ENCODE assay signal across 23 cellular contexts in the genomic region with DNA sequence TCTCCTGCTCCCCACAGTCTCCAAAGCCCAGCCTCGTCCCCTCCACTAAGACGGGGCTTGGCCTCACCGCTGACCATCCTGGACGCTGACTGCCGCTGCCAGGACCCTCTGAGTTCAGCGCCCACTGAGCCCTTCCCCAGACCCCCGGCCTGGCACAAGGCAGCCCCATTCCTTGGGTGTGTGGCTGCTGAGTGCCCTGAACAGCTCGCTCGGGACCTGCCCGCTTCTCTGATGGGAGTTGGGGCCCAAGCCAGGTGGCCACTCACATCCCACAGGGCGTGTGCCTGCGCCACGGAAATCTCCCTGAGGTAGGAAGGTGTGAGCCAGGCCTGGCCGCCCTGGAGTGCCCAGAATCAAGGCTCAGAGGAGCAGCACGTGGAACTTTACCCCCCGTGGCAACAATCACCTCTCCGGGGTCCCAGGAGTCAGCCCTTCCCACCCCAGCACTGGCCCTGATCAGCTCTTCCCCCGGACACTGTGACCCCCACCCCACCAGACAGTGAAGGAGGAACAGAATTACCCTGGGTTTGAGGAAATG.
"Had no signal": no experiment of that assay in that cellular context is flagged by ENCODE, and none has a peak within 500 bp of the region (broad histone marks: within the 10 kb centered on the region; RNA-seq: fewer than 3 reads in every experiment).

No MANE protein-coding gene starts in this region.

- DNase-seq: activated CD4-positive, alpha-beta T cell treated with anti-CD3 and anti-CD28 coated beads for 48 hours; activated CD4-positive, alpha-beta T cell treated with anti-CD3 and anti-CD28 coated beads, Interleukin-2, amount 50 U/mL, for 4 hours; activated CD4-positive, CD25-positive, alpha-beta regulatory T cell treated with anti-CD3 and anti-CD28 coated beads, Interleukin-2, amount 50 U/mL, for 72 hours; activated CD8-positive, alpha-beta memory T cell treated with anti-CD3 and anti-CD28 coated beads, Interleukin-2, amount 50 U/mL, for 48 hours; activated CD8-positive, alpha-beta T cell treated with anti-CD3 and anti-CD28 coated beads, Interleukin-2, amount 10 ng/mL, durations not matched to agents 7 days and 5 days; activated naive CD4-positive, alpha-beta T cell; activated T-cell treated with anti-CD3 and anti-CD28 coated beads, Interleukin-2, amount 50 U/mL, for 1 hour; Kasumi-1; NCI-H1105 treated with DMSO at 0.1 percent for 48 hours; NCI-H1436 treated with DMSO at 0.1 percent for 48 hours; NCI-H187; NCI-H2081; NCI-H510A treated with DMSO at 0.1 percent for 48 hours; NCI-H69; Peyer's patch; SIG-M5; T-helper 17 cell; T-helper 9 cell had no signal

- ATAC-seq: activated CD8-positive, alpha-beta T cell treated with anti-CD3 and anti-CD28 coated beads, Interleukin-2, amount 10 ng/mL, durations not matched to agents 7 days and 5 days; body of pancreas; K562; T-helper 17 cell; WTC11 had no signal

- H3K27me3 Mint-ChIP-seq: activated naive CD4-positive, alpha-beta T cell treated with anti-CD3 and anti-CD28 coated beads, Interleukin-2, amount 50 U/mL, for 24 hours; T-helper 17 cell had no signal

- H3K9me3 ChIP-seq: ascending aorta, body of pancreas, Peyer's patch had no signal

- H3K27ac ChIP-seq: ascending aorta, body of pancreas, Peyer's patch had no signal

- H3K27me3 ChIP-seq: ascending aorta, body of pancreas, Peyer's patch had no signal

- H3K4me3 Mint-ChIP-seq: activated CD8-positive, alpha-beta T cell treated with anti-CD3 and anti-CD28 coated beads, Interleukin-2, amount 10 ng/mL, durations not matched to agents 7 days and 5 days; activated naive CD4-positive, alpha-beta T cell treated with anti-CD3 and anti-CD28 coated beads, Interleukin-2, amount 50 U/mL, for 24 hours; T-helper 17 cell; WTC11 had no signal

- H3K27ac Mint-ChIP-seq: activated CD8-positive, alpha-beta T cell treated with anti-CD3 and anti-CD28 coated beads, Interleukin-2, amount 10 ng/mL, durations not matched to agents 7 days and 5 days; activated naive CD4-positive, alpha-beta T cell treated with anti-CD3 and anti-CD28 coated beads, Interleukin-2, amount 50 U/mL, for 24 hours; T-helper 17 cell; WTC11 had no signal

- H3K9me3 Mint-ChIP-seq: activated naive CD4-positive, alpha-beta T cell treated with anti-CD3 and anti-CD28 coated beads, Interleukin-2, amount 50 U/mL, for 24 hours had no signal

- H3K4me3 ChIP-seq: ascending aorta, body of pancreas, K562, Peyer's patch had no signal

- H3K4me1 Mint-ChIP-seq: WTC11 had no signal

- H3K36me3 ChIP-seq: Peyer's patch had no signal
